ENCODE assay signal across 34 cellular contexts in genomic region chr3:192352142-192352541, GRCh38.
"Had no signal": no experiment of that assay in that cellular context is flagged by ENCODE, and none has a peak within 500 bp of the region (broad histone marks: within the 10 kb centered on the region; RNA-seq: fewer than 3 reads in every experiment).

No MANE protein-coding gene starts in this region.

- H3K4me3 ChIP-seq: adrenal gland, breast epithelium, cardiac muscle cell, colonic mucosa, esophagus squamous epithelium, heart right ventricle, hepatocyte had no signal

- FAIRE-seq: endometrium, endothelial cell of umbilical vein had no signal

- H3K27me3 Mint-ChIP-seq: activated CD8-positive, alpha-beta memory T cell treated with anti-CD3 and anti-CD28 coated beads, Interleukin-2, amount 10 ng/mL, durations not matched to agents 7 days and 5 days; activated naive CD4-positive, alpha-beta T cell treated with anti-CD3 and anti-CD28 coated beads, Interleukin-2, amount 50 U/mL, for 24 hours; activated naive CD8-positive, alpha-beta T cell treated with anti-CD3 and anti-CD28 coated beads for 36 hours; activated naive CD8-positive, alpha-beta T cell treated with anti-CD3 and anti-CD28 coated beads, Interleukin-2, amount 50 U/mL, for 24 hours; brain had no signal

- H3K27me3 ChIP-seq: adrenal gland, breast epithelium, cardiac muscle cell, colonic mucosa, esophagus squamous epithelium, gastroesophageal sphincter, heart right ventricle, hepatocyte had no signal

- H3K27ac Mint-ChIP-seq: activated CD8-positive, alpha-beta memory T cell treated with anti-CD3 and anti-CD28 coated beads, Interleukin-2, amount 10 ng/mL, durations not matched to agents 7 days and 5 days; activated CD8-positive, alpha-beta T cell treated with anti-CD3 and anti-CD28 coated beads, Interleukin-2, amount 10 ng/mL, durations not matched to agents 7 days and 5 days; activated naive CD4-positive, alpha-beta T cell treated with anti-CD3 and anti-CD28 coated beads for 36 hours; activated naive CD4-positive, alpha-beta T cell treated with anti-CD3 and anti-CD28 coated beads, Interleukin-2, amount 50 U/mL, for 24 hours; activated naive CD8-positive, alpha-beta T cell treated with anti-CD3 and anti-CD28 coated beads for 36 hours; activated naive CD8-positive, alpha-beta T cell treated with anti-CD3 and anti-CD28 coated beads, Interleukin-2, amount 50 U/mL, for 24 hours; activated T-helper 1 cell treated with anti-CD3 and anti-CD28 coated beads, Interleukin-12 subunit alpha, Interleukin-12 subunit beta, Interleukin-2, Interleukin-4 antibody, amounts not matched to agents 30 ng/mL and 10 ng/mL and 1 ng/mL, durations not matched to agents 14 hours and 24 hours and 36 hours; activated T-helper 2 cell treated with anti-CD3 and anti-CD28 coated beads, Interferon-gamma antibody, Interleukin-2, Interleukin-4, amounts not matched to agents 10 μg/mL and 5 μg/mL and 100 μg/mL, durations not matched to agents 14 hours and 24 hours and 36 hours; brain had no signal

- H3K79me2 ChIP-seq: hepatocyte had no signal

- H2AFZ ChIP-seq: hepatocyte had no signal

- H3K4me1 ChIP-seq: adrenal gland, breast epithelium, colonic mucosa, esophagus squamous epithelium had no signal

- H3K4me1 Mint-ChIP-seq: activated CD8-positive, alpha-beta memory T cell treated with anti-CD3 and anti-CD28 coated beads, Interleukin-2, amount 10 ng/mL, durations not matched to agents 7 days and 5 days; activated naive CD4-positive, alpha-beta T cell treated with anti-CD3 and anti-CD28 coated beads, Interleukin-2, amount 50 U/mL, for 24 hours; activated naive CD8-positive, alpha-beta T cell treated with anti-CD3 and anti-CD28 coated beads for 36 hours; activated naive CD8-positive, alpha-beta T cell treated with anti-CD3 and anti-CD28 coated beads, Interleukin-2, amount 50 U/mL, for 24 hours had no signal

- H3K36me3 ChIP-seq: adrenal gland, breast epithelium, cardiac muscle cell, colonic mucosa, esophagus squamous epithelium, gastroesophageal sphincter, heart right ventricle had no signal

- ATAC-seq: activated CD8-positive, alpha-beta memory T cell treated with anti-CD3 and anti-CD28 coated beads, Interleukin-2, amount 10 ng/mL, durations not matched to agents 7 days and 5 days; activated CD8-positive, alpha-beta T cell treated with anti-CD3 and anti-CD28 coated beads, Interleukin-2, amount 10 ng/mL, durations not matched to agents 7 days and 5 days; activated naive CD8-positive, alpha-beta T cell treated with anti-CD3 and anti-CD28 coated beads, Interleukin-2, amount 50 U/mL, for 24 hours; heart right ventricle had no signal

- H3K9me3 Mint-ChIP-seq: activated naive CD4-positive, alpha-beta T cell treated with anti-CD3 and anti-CD28 coated beads for 36 hours; activated naive CD4-positive, alpha-beta T cell treated with anti-CD3 and anti-CD28 coated beads, Interleukin-2, amount 50 U/mL, for 24 hours; activated naive CD8-positive, alpha-beta T cell treated with anti-CD3 and anti-CD28 coated beads for 36 hours; activated T-helper 1 cell treated with anti-CD3 and anti-CD28 coated beads, Interleukin-12 subunit alpha, Interleukin-12 subunit beta, Interleukin-2, Interleukin-4 antibody, amounts not matched to agents 30 ng/mL and 10 ng/mL and 1 ng/mL, durations not matched to agents 14 hours and 24 hours and 36 hours; activated T-helper 2 cell treated with anti-CD3 and anti-CD28 coated beads, Interferon-gamma antibody, Interleukin-2, Interleukin-4, amounts not matched to agents 10 μg/mL and 5 μg/mL and 100 μg/mL, durations not matched to agents 14 hours and 24 hours and 36 hours; brain had no signal

- DNase-seq: activated CD4-positive, alpha-beta T cell treated with anti-CD3 and anti-CD28 coated beads for 48 hours; activated CD4-positive, alpha-beta T cell treated with anti-CD3 and anti-CD28 coated beads, Interleukin-2, amount 50 U/mL, for 1 hour; activated CD4-positive, alpha-beta T cell treated with anti-CD3 and anti-CD28 coated beads, Interleukin-2, amount 50 U/mL, for 48 hours; activated CD8-positive, alpha-beta memory T cell treated with anti-CD3 and anti-CD28 coated beads, Interleukin-2, amount 10 ng/mL, durations not matched to agents 7 days and 5 days; activated CD8-positive, alpha-beta memory T cell treated with anti-CD3 and anti-CD28 coated beads, Interleukin-2, amount 50 U/mL, for 4 hours; activated CD8-positive, alpha-beta T cell treated with anti-CD3 and anti-CD28 coated beads, Interleukin-2, amount 10 ng/mL, durations not matched to agents 7 days and 5 days; activated effector memory CD4-positive, alpha-beta T cell treated with anti-CD3 and anti-CD28 coated beads, Interleukin-2, amount 50 U/mL, for 16 hours; activated naive CD4-positive, alpha-beta T cell treated with anti-CD3 and anti-CD28 coated beads for 36 hours; activated naive CD8-positive, alpha-beta T cell treated with anti-CD3 and anti-CD28 coated beads for 36 hours; activated naive CD8-positive, alpha-beta T cell treated with anti-CD3 and anti-CD28 coated beads, Interleukin-2, amount 50 U/mL, for 24 hours; activated T-cell treated with anti-CD3 and anti-CD28 coated beads, Interleukin-2, amount 50 U/mL, for 1 hour; activated T-cell treated with anti-CD3 and anti-CD28 coated beads, Interleukin-2, amount 50 U/mL, for 48 hours; adrenal gland; aorta; central memory CD4-positive, alpha-beta T cell; cerebellar nuclear complex; colonic mucosa; effector CD8-positive, alpha-beta T cell; esophagus squamous epithelium; foreskin melanocyte; glutamatergic neuron; heart right ventricle; T-helper 2 cell had no signal

- H3K4me2 ChIP-seq: hepatocyte had no signal

- H3K9me3 ChIP-seq: adrenal gland, breast epithelium, colonic mucosa, esophagus squamous epithelium, gastroesophageal sphincter, heart right ventricle had no signal

- H3K36me3 Mint-ChIP-seq: activated CD8-positive, alpha-beta memory T cell treated with anti-CD3 and anti-CD28 coated beads, Interleukin-2, amount 10 ng/mL, durations not matched to agents 7 days and 5 days; activated naive CD4-positive, alpha-beta T cell treated with anti-CD3 and anti-CD28 coated beads, Interleukin-2, amount 50 U/mL, for 24 hours; activated naive CD8-positive, alpha-beta T cell treated with anti-CD3 and anti-CD28 coated beads for 36 hours; brain had no signal

- H3K27ac ChIP-seq: breast epithelium, cardiac muscle cell, colonic mucosa, epithelial cell of prostate, esophagus squamous epithelium, heart right ventricle, hepatocyte had no signal

- H3K4me3 Mint-ChIP-seq: activated CD8-positive, alpha-beta memory T cell treated with anti-CD3 and anti-CD28 coated beads, Interleukin-2, amount 10 ng/mL, durations not matched to agents 7 days and 5 days; activated CD8-positive, alpha-beta T cell treated with anti-CD3 and anti-CD28 coated beads, Interleukin-2, amount 10 ng/mL, durations not matched to agents 7 days and 5 days; activated naive CD4-positive, alpha-beta T cell treated with anti-CD3 and anti-CD28 coated beads for 36 hours; activated naive CD4-positive, alpha-beta T cell treated with anti-CD3 and anti-CD28 coated beads, Interleukin-2, amount 50 U/mL, for 24 hours; activated naive CD8-positive, alpha-beta T cell treated with anti-CD3 and anti-CD28 coated beads for 36 hours; activated naive CD8-positive, alpha-beta T cell treated with anti-CD3 and anti-CD28 coated beads, Interleukin-2, amount 50 U/mL, for 24 hours; activated T-helper 1 cell treated with anti-CD3 and anti-CD28 coated beads, Interleukin-12 subunit alpha, Interleukin-12 subunit beta, Interleukin-2, Interleukin-4 antibody, amounts not matched to agents 30 ng/mL and 10 ng/mL and 1 ng/mL, durations not matched to agents 14 hours and 24 hours and 36 hours; brain had no signal
